ENCODE assay signal across 1 cellular context in genomic region chr1:236795757-236796719, GRCh38.
TF ChIP-seq lines count a peak whose summit lies in the region.

No MANE protein-coding gene starts in this region.

TF ChIP-seq in K562, 482 proteins besides CTCF, POLR2A, EP300 and RAD21 (continues in another document):
- no peak for TF ChIP-seq ESRRB (CRISPR knock-in tag; IDR thresholded peaks at IDR 0.05; ENCODE audit: borderline replicate concordance)
- no peak for TF ChIP-seq ZNF445 (CRISPR knock-in tag; IDR thresholded peaks at IDR 0.05; ENCODE audit: low read depth)
- no peak for TF ChIP-seq RNF2 (IDR thresholded peaks at IDR 0.05)
- peak; percentile 54; the same call in 1 of the 2 replicates for TF ChIP-seq CEBPG (CRISPR knock-in tag; IDR thresholded peaks at IDR 0.05)
- no peak for TF ChIP-seq CEBPG (tag; conservative IDR thresholded peaks at IDR 0.05 in 1 of 2, IDR thresholded peaks at IDR 0.05 in 1 of 2)
- no peak for TF ChIP-seq SIX5 (IDR thresholded peaks at IDR 0.05; ENCODE audit: borderline replicate concordance in 1 of 2, insufficient read depth in 1 of 2, low read depth in 1 of 2, low read length in 2 of 2)
- TF ChIP-seq MEF2A (IDR thresholded peaks at IDR 0.05; ENCODE audit: control insufficient read depth, low read depth, low read length): no peak
- no peak for TF ChIP-seq ZNF347 (CRISPR knock-in tag; IDR thresholded peaks at IDR 0.05; ENCODE audit: low read depth)
- TF ChIP-seq ZBED1 (IDR thresholded peaks at IDR 0.05): no peak
- TF ChIP-seq FUS (optimal IDR thresholded peaks at IDR 0.05; ENCODE audit: low read depth, low read length): no peak
- no peak for TF ChIP-seq FOXP4 (CRISPR knock-in tag; IDR thresholded peaks at IDR 0.05; ENCODE audit: borderline replicate concordance)
- no peak for TF ChIP-seq BRF1 (IDR thresholded peaks at IDR 0.05; ENCODE audit: borderline replicate concordance, extremely low read depth, insufficient read length)
- no peak for TF ChIP-seq MAFG (tag; conservative IDR thresholded peaks at IDR 0.05)
- no peak for TF ChIP-seq ELF4 (CRISPR knock-in tag; IDR thresholded peaks at IDR 0.05)
- no peak for TF ChIP-seq SMAD2 (IDR thresholded peaks at IDR 0.05; ENCODE audit: low read depth, low read length)
- no peak for TF ChIP-seq SRSF7 (optimal IDR thresholded peaks at IDR 0.05; ENCODE audit: low read depth, low read length)
- no peak for TF ChIP-seq ZBTB8A (IDR thresholded peaks at IDR 0.05; ENCODE audit: partially characterized antibody)
- no peak for TF ChIP-seq ZFP30 (CRISPR knock-in tag; IDR thresholded peaks at IDR 0.05; ENCODE audit: borderline replicate concordance)
- no peak for TF ChIP-seq CEBPZ (IDR thresholded peaks at IDR 0.05; ENCODE audit: borderline replicate concordance, low read depth, low read length)
- no peak for TF ChIP-seq SPI1 (IDR thresholded peaks at IDR 0.05; ENCODE audit: borderline replicate concordance, low read depth, low read length)
- TF ChIP-seq TAF15 (IDR thresholded peaks at IDR 0.05; ENCODE audit: low read depth, low read length): no peak
- TF ChIP-seq ARID1B (IDR thresholded peaks at IDR 0.05): 0 out of 2 replicates have a peak, but pooled peaks have one; percentile 18
- TF ChIP-seq RB1 (IDR thresholded peaks at IDR 0.05; ENCODE audit: low read depth): no peak
- no peak for TF ChIP-seq JUN (IDR thresholded peaks at IDR 0.05; ENCODE audit: borderline replicate concordance, low read depth, low read length)
- TF ChIP-seq JUN (CRISPR knock-in tag; IDR thresholded peaks at IDR 0.05; ENCODE audit: borderline replicate concordance): peak; percentile 13; the same call in 1 of the 2 replicates
- TF ChIP-seq TFAM (CRISPR knock-in tag; conservative IDR thresholded peaks at IDR 0.05): no peak
- no peak for TF ChIP-seq FOXP1 (CRISPR knock-in tag; IDR thresholded peaks at IDR 0.05)
- no peak for TF ChIP-seq JUNB (CRISPR knock-in tag; conservative IDR thresholded peaks at IDR 0.05)
- TF ChIP-seq SRSF3 (IDR thresholded peaks at IDR 0.05; ENCODE audit: insufficient read depth, low read length): no peak
- TF ChIP-seq KAT7 (CRISPR knock-in tag; IDR thresholded peaks at IDR 0.05; ENCODE audit: borderline replicate concordance): peak; percentile 96; the same call in 1 of the 2 replicates
- no peak for TF ChIP-seq NFIX (CRISPR knock-in tag; IDR thresholded peaks at IDR 0.05; ENCODE audit: low read depth)
- no peak for TF ChIP-seq THRA (IDR thresholded peaks at IDR 0.05)
- TF ChIP-seq PCBP2 (IDR thresholded peaks at IDR 0.05; ENCODE audit: low read depth, low read length, poor library complexity, severe bottlenecking): no peak
- TF ChIP-seq RCOR1 (IDR thresholded peaks at IDR 0.05; ENCODE audit: borderline replicate concordance in 1 of 2, low read depth in 2 of 2, low read length in 2 of 2): peak in 1 of 2 experiments; percentile 24; a peak in 1 of 4 replicates
- TF ChIP-seq NR2C2 (CRISPR knock-in tag; IDR thresholded peaks at IDR 0.05): no peak
- no peak for TF ChIP-seq NR2C2 (tag; IDR thresholded peaks at IDR 0.05)
- TF ChIP-seq VEZF1 (CRISPR knock-in tag; IDR thresholded peaks at IDR 0.05): 0 out of 2 replicates have a peak, but pooled peaks have one; percentile 10
- TF ChIP-seq CTBP1 (IDR thresholded peaks at IDR 0.05; ENCODE audit: borderline replicate concordance): peak; percentile 11; the same call in 1 of the 2 replicates
- peak; percentile 50 for TF ChIP-seq FIP1L1 (IDR thresholded peaks at IDR 0.05; ENCODE audit: low read depth, low read length, poor library complexity, severe bottlenecking)
- TF ChIP-seq CEBPB (tag; IDR thresholded peaks at IDR 0.05): peak; percentile 77; the same call in 1 of the 2 replicates
- no peak for TF ChIP-seq POLR2G (IDR thresholded peaks at IDR 0.05; ENCODE audit: low read depth, low read length)
- no peak for TF ChIP-seq ZNF436 (CRISPR knock-in tag; IDR thresholded peaks at IDR 0.05)
- TF ChIP-seq PHF21A (IDR thresholded peaks at IDR 0.05; ENCODE audit: borderline replicate concordance, low read depth): no peak
- TF ChIP-seq CREB5 (CRISPR knock-in tag; IDR thresholded peaks at IDR 0.05): no peak
- TF ChIP-seq GTF3C2 (IDR thresholded peaks at IDR 0.05; ENCODE audit: borderline replicate concordance, extremely low read depth, insufficient read length): no peak
